Comparison of ENCODE assay signal across 1 cellular context in the genomic region with DNA sequence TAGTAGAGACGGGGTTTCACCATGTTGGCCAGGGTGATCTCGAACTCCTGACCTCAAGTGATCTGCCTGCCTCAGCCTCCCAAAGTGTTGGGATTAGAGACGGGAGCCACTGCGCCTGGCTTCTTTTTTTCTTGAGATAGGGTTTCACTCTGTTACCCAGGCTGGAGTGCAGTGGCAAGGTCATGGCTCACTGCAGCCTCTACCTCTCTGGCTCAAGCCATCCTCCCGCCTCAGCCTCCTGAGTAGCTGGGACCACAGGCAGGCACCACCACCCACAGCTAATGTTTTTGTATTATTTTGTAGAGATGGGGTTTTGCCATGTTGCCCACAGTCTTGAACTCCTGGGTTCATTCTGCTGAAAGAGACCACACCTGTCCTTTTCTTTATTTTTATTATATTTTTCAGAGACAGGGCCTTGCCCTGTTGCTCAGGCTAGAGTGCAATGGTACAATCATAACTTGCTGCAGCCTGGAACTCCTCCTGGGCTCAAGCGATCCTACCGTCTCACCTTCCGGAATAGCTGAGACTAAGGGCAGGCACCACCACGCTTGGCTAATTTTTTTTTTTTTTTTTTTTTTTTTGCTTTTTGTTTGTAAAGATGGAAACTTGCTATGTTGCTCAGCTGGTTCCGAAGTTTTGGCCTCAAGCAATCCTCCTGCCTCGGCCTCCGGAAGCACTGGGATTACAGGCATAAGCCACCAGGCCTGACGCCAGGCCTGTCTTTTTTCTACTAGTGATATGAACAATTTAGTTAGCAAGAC.
TF ChIP-seq lines count a peak whose summit lies in the region.

No MANE protein-coding gene starts in this region.

TF ChIP-seq in liver, 16 proteins besides CTCF, POLR2A, EP300 and RAD21 (continued from another document):
- TF ChIP-seq TAF1 (conservative IDR thresholded peaks at IDR 0.05) (no peak), EGR1 (IDR thresholded peaks at IDR 0.05; ENCODE audit: low read depth in 2 of 2) (no peak), JUND (IDR thresholded peaks at IDR 0.05) (no peak), FOXA1 (IDR thresholded peaks at IDR 0.05) (no peak), FOXA2 (IDR thresholded peaks at IDR 0.05) (no peak), YY1 (IDR thresholded peaks at IDR 0.05) (no peak), NR2F2 (IDR thresholded peaks at IDR 0.05) (no peak), SP1 (IDR thresholded peaks at IDR 0.05) (no peak), GABPA (IDR thresholded peaks at IDR 0.05 in 1 of 2, conservative IDR thresholded peaks at IDR 0.05 in 1 of 2) (no peak)
- TF ChIP-seq, protein P1, sequence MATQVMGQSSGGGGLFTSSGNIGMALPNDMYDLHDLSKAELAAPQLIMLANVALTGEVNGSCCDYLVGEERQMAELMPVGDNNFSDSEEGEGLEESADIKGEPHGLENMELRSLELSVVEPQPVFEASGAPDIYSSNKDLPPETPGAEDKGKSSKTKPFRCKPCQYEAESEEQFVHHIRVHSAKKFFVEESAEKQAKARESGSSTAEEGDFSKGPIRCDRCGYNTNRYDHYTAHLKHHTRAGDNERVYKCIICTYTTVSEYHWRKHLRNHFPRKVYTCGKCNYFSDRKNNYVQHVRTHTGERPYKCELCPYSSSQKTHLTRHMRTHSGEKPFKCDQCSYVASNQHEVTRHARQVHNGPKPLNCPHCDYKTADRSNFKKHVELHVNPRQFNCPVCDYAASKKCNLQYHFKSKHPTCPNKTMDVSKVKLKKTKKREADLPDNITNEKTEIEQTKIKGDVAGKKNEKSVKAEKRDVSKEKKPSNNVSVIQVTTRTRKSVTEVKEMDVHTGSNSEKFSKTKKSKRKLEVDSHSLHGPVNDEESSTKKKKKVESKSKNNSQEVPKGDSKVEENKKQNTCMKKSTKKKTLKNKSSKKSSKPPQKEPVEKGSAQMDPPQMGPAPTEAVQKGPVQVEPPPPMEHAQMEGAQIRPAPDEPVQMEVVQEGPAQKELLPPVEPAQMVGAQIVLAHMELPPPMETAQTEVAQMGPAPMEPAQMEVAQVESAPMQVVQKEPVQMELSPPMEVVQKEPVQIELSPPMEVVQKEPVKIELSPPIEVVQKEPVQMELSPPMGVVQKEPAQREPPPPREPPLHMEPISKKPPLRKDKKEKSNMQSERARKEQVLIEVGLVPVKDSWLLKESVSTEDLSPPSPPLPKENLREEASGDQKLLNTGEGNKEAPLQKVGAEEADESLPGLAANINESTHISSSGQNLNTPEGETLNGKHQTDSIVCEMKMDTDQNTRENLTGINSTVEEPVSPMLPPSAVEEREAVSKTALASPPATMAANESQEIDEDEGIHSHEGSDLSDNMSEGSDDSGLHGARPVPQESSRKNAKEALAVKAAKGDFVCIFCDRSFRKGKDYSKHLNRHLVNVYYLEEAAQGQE (IDR thresholded peaks at IDR 0.05), result no peak
- TF ChIP-seq, protein P2, sequence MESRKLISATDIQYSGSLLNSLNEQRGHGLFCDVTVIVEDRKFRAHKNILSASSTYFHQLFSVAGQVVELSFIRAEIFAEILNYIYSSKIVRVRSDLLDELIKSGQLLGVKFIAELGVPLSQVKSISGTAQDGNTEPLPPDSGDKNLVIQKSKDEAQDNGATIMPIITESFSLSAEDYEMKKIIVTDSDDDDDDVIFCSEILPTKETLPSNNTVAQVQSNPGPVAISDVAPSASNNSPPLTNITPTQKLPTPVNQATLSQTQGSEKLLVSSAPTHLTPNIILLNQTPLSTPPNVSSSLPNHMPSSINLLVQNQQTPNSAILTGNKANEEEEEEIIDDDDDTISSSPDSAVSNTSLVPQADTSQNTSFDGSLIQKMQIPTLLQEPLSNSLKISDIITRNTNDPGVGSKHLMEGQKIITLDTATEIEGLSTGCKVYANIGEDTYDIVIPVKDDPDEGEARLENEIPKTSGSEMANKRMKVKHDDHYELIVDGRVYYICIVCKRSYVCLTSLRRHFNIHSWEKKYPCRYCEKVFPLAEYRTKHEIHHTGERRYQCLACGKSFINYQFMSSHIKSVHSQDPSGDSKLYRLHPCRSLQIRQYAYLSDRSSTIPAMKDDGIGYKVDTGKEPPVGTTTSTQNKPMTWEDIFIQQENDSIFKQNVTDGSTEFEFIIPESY (IDR thresholded peaks at IDR 0.05), result no peak
- TF ChIP-seq, protein P3, sequence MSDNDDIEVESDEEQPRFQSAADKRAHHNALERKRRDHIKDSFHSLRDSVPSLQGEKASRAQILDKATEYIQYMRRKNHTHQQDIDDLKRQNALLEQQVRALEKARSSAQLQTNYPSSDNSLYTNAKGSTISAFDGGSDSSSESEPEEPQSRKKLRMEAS (IDR thresholded peaks at IDR 0.05), result no peak
TF ChIP-seq in liver: peak in this region for 0.
